In the genomic region with DNA sequence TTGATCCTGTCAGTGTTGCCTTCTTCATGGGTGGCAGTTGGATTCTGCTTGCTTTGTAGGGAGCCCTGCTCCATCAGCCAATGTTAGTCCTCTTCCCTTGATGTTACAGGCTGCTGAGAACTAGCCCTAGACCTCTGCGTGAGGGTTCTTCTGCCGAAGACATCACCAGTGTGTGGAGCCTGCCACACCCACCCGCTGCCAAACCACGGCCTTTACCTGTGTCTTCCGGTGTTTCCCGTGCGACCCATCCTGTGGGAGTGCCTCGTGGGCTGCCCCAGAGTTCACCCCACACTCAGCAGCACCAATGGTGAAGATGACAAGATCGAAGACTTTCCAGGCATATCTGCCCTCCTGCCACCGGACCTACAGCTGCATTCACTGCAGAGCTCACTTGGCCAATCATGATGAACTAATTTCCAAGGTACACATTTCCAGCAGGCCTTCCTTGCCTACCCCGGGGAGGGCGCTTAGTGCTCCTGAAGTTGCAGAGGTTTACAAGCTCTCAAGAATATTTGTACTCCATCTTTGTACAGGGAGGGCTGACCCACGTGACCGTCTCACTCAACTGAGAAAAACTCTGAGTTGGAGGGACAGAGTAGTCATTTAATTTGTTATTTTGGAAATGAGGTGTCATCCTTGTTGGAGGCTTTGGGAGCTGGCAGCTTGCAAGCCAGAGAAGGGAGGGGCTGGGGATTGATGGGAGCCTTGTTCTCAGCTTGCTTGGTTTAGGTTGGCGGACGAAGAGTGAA, we compare ENCODE assay signal across 2 cellular contexts.
TF ChIP-seq lines count a peak whose summit lies in the region.

No MANE protein-coding gene starts in this region.

TF ChIP-seq in WTC11, 78 proteins besides CTCF, POLR2A, EP300 and RAD21:
- TF ChIP-seq IRF1 (CRISPR knock-in tag; IDR thresholded peaks at IDR 0.05) (no peak), EMX1 (CRISPR knock-in tag; IDR thresholded peaks at IDR 0.05) (no peak), ZNF396 (CRISPR knock-in tag; IDR thresholded peaks at IDR 0.05; ENCODE audit: borderline replicate concordance) (no peak), ZSCAN18 (CRISPR knock-in tag; IDR thresholded peaks at IDR 0.05) (no peak), ZNF138 (CRISPR knock-in tag; conservative IDR thresholded peaks at IDR 0.05) (no peak), RORB (CRISPR knock-in tag; IDR thresholded peaks at IDR 0.05) (no peak), ZNF219 (CRISPR knock-in tag; IDR thresholded peaks at IDR 0.05; ENCODE audit: borderline replicate concordance) (no peak), SMAD4 (CRISPR knock-in tag; IDR thresholded peaks at IDR 0.05) (no peak), TEAD1 (CRISPR knock-in tag; IDR thresholded peaks at IDR 0.05) (no peak), CDX4 (CRISPR knock-in tag; IDR thresholded peaks at IDR 0.05; ENCODE audit: borderline replicate concordance) (no peak)
- TF ChIP-seq, protein P1, sequence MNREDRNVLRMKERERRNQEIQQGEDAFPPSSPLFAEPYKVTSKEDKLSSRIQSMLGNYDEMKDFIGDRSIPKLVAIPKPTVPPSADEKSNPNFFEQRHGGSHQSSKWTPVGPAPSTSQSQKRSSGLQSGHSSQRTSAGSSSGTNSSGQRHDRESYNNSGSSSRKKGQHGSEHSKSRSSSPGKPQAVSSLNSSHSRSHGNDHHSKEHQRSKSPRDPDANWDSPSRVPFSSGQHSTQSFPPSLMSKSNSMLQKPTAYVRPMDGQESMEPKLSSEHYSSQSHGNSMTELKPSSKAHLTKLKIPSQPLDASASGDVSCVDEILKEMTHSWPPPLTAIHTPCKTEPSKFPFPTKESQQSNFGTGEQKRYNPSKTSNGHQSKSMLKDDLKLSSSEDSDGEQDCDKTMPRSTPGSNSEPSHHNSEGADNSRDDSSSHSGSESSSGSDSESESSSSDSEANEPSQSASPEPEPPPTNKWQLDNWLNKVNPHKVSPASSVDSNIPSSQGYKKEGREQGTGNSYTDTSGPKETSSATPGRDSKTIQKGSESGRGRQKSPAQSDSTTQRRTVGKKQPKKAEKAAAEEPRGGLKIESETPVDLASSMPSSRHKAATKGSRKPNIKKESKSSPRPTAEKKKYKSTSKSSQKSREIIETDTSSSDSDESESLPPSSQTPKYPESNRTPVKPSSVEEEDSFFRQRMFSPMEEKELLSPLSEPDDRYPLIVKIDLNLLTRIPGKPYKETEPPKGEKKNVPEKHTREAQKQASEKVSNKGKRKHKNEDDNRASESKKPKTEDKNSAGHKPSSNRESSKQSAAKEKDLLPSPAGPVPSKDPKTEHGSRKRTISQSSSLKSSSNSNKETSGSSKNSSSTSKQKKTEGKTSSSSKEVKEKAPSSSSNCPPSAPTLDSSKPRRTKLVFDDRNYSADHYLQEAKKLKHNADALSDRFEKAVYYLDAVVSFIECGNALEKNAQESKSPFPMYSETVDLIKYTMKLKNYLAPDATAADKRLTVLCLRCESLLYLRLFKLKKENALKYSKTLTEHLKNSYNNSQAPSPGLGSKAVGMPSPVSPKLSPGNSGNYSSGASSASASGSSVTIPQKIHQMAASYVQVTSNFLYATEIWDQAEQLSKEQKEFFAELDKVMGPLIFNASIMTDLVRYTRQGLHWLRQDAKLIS (CRISPR knock-in tag; IDR thresholded peaks at IDR 0.05; ENCODE audit: borderline replicate concordance): no peak
- TF ChIP-seq, protein P2, sequence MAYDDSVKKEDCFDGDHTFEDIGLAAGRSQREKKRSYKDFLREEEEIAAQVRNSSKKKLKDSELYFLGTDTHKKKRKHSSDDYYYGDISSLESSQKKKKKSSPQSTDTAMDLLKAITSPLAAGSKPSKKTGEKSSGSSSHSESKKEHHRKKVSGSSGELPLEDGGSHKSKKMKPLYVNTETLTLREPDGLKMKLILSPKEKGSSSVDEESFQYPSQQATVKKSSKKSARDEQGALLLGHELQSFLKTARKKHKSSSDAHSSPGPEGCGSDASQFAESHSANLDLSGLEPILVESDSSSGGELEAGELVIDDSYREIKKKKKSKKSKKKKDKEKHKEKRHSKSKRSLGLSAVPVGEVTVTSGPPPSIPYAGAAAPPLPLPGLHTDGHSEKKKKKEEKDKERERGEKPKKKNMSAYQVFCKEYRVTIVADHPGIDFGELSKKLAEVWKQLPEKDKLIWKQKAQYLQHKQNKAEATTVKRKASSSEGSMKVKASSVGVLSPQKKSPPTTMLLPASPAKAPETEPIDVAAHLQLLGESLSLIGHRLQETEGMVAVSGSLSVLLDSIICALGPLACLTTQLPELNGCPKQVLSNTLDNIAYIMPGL (CRISPR knock-in tag; IDR thresholded peaks at IDR 0.05): no peak
TF ChIP-seq in WTC11: peak in this region for 0.

TF ChIP-seq in H1, 55 proteins besides CTCF, POLR2A, EP300 and RAD21:
- no peak for TF ChIP-seq SUZ12 (IDR thresholded peaks at IDR 0.05; ENCODE audit: low read length)
- TF ChIP-seq TBP (IDR thresholded peaks at IDR 0.05; ENCODE audit: low read depth, low read length): no peak
TF ChIP-seq in H1: peak in this region for 0.
